Comparison of ENCODE assay signal across 7 cellular contexts in the genomic region with DNA sequence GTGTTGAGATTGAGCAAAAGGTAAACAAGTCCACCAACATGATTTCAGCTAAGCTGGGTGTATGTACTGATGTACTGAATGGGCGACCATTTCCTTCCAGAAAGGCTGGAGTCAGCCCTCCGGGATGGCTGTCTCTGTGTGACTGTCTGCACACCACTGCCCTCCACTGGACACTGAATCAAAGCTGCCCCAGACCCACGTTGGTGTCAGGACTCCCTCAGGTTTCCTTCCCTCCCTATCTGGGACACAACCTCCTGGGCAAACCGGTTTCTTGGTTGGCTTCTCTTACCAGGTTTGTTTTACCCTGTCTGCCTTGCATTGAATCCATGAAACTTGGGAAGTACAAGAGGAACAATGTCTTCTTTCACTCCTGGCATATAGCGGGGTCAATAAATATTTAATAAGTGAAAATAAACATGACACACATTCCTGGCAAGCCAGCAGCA. TPM values are rescaled to one million over a fixed set of nuclear protein-coding genes. Genes with fewer than 3 reads are reported as not detected.
A peak's percentile ranks its signal among the peaks of the same experiment; 100 is the strongest.
DNase-seq lines count a peak whose midpoint lies in the region; ATAC-seq and TF ChIP-seq lines count a peak whose summit lies in the region.

No MANE protein-coding gene starts in this region.

- ATAC-seq in HG02870 (IDR thresholded peaks at IDR 0.05; ENCODE audit: unreplicated experiment) (peak; percentile 63), GM21717 (IDR thresholded peaks at IDR 0.05; ENCODE audit: unreplicated experiment) (no peak)

- no peak overlapping the region for H3K27ac Mint-ChIP-seq in activated CD4-positive, alpha-beta T cell treated with anti-CD3 and anti-CD28 coated beads, Interleukin-2, amount 10 ng/mL, durations not matched to agents 7 days and 5 days

- no peaks in the 10 kb centered on the region for H3K27me3 ChIP-seq in neutrophil

- H3K27me3 Mint-ChIP-seq in activated CD4-positive, alpha-beta T cell treated with anti-CD3 and anti-CD28 coated beads, Interleukin-2, amount 10 ng/mL, durations not matched to agents 7 days and 5 days, result no peaks in the 10 kb centered on the region

- no peaks in the 10 kb centered on the region for H3K36me3 ChIP-seq in neutrophil

- peak; percentile 86 for DNase-seq in GM03348 (ENCODE audit: low spot score)
- DNase-seq in NCI-H2227 (lab: John Stamatoyannopoulos, UW; ENCODE audit: unreplicated experiment), result peak; percentile 88
- peak; percentile 28 for DNase-seq in activated CD4-positive, alpha-beta T cell treated with anti-CD3 and anti-CD28 coated beads, Interleukin-2, amount 10 ng/mL, durations not matched to agents 7 days and 5 days
- peak; percentile 77 for DNase-seq in glomerular endothelial cell (ENCODE audit: extremely low read depth, low read depth, low spot score)

- POLR2A ChIA-PET in activated CD4-positive, alpha-beta T cell treated with anti-CD3 and anti-CD28 coated beads, Interleukin-2, amount 10 ng/mL, durations not matched to agents 7 days and 5 days (lab: Charles Lee), result no interaction called here

- H3K27ac ChIP-seq in neutrophil, result no peak overlapping the region

- no peaks in the 10 kb centered on the region for H3K36me3 Mint-ChIP-seq in activated CD4-positive, alpha-beta T cell treated with anti-CD3 and anti-CD28 coated beads, Interleukin-2, amount 10 ng/mL, durations not matched to agents 7 days and 5 days (ENCODE audit: low read depth)

- H3K4me3 ChIP-seq in neutrophil (ENCODE audit: low read depth in 1 of 2, low read length in 1 of 2), result no peak overlapping the region

- no peak overlapping the region for H3K4me3 Mint-ChIP-seq in activated CD4-positive, alpha-beta T cell treated with anti-CD3 and anti-CD28 coated beads, Interleukin-2, amount 10 ng/mL, durations not matched to agents 7 days and 5 days

- no peaks in the 10 kb centered on the region for H3K9me3 Mint-ChIP-seq in activated CD4-positive, alpha-beta T cell treated with anti-CD3 and anti-CD28 coated beads, Interleukin-2, amount 10 ng/mL, durations not matched to agents 7 days and 5 days

- CTCF ChIA-PET in activated CD4-positive, alpha-beta T cell treated with anti-CD3 and anti-CD28 coated beads, Interleukin-2, amount 10 ng/mL, durations not matched to agents 7 days and 5 days (lab: Charles Lee), result interaction anchor here (0.6 to 1.4 kb wide), 2 partner anchors 109 to 298 kb away, joined by 3 to 4 read pairs; partner anchors contain the start of gene TMEM63A

- no peaks in the 10 kb centered on the region for H3K4me1 Mint-ChIP-seq in activated CD4-positive, alpha-beta T cell treated with anti-CD3 and anti-CD28 coated beads, Interleukin-2, amount 10 ng/mL, durations not matched to agents 7 days and 5 days

- H3K9me3 ChIP-seq in neutrophil, result no peaks in the 10 kb centered on the region

- H3K4me1 ChIP-seq in neutrophil (ENCODE audit: control insufficient read depth in 1 of 2, insufficient read depth in 1 of 2, low read depth in 1 of 2, low read length in 1 of 2), result peaks cover 10 to 15% of the 10 kb centered on the region in 2 experiments

- TF ChIP-seq CTCF in neutrophil (IDR thresholded peaks at IDR 0.05), result peak; percentile 8

RNA-seq across cellular contexts. Expression of gene SRP9, which starts 5.3 kb away (rescaled TPM):
- total RNA-seq in activated CD4-positive, alpha-beta T cell treated with anti-CD3 and anti-CD28 coated beads, Interleukin-2, amount 10 ng/mL, durations not matched to agents 7 days and 5 days, result 100 to 1,000 TPM; 219 to 249 TPM
- total RNA-seq in glomerular endothelial cell, result 160 and 200 TPM in 2 replicates

RNA-seq across cellular contexts. Expression of gene EPHX1, which starts 37.6 kb away (rescaled TPM):
- 1 to 10 TPM; 1.8 to 2.4 TPM for total RNA-seq in activated CD4-positive, alpha-beta T cell treated with anti-CD3 and anti-CD28 coated beads, Interleukin-2, amount 10 ng/mL, durations not matched to agents 7 days and 5 days
- 26.1 and 37.6 TPM in 2 replicates for total RNA-seq in glomerular endothelial cell

Comparison
In these comparisons a context has a peak if more than half of its experiments do, and no peak if none do; other contexts are left out.
1. DNase-seq: peak in every context shown above with its lines; median percentile 88 in NCI-H2227; 86 in GM03348; 77 in glomerular endothelial cell; 28 in activated CD4-positive, alpha-beta T cell treated with anti-CD3 and anti-CD28 coated beads, Interleukin-2, amount 10 ng/mL, durations not matched to agents 7 days and 5 days.